In genomic region chr22:37486224-37486845, GRCh38 we compare ENCODE assay signal across 8 cellular contexts. TPM values are rescaled to one million over a fixed set of nuclear protein-coding genes. Genes with fewer than 3 reads are reported as not detected.
A peak's percentile ranks its signal among the peaks of the same experiment; 100 is the strongest.
DNase-seq lines count a peak whose midpoint lies in the region; ATAC-seq and TF ChIP-seq lines count a peak whose summit lies in the region.

Gene MFNG (minus strand): TSS chr22:37486384. CDS start chr22:37486177, 207 bp downstream.

- H3K27ac ChIP-seq in HEK293 (ENCODE audit: extremely low read depth, low read depth, low read length) (no peak within 1 kb of the TSS), dorsolateral prefrontal cortex (peak within 1 kb of the TSS in 50 of 59 donors; percentile 11 to 78 (median 58)), lower lobe of right lung (peak within 1 kb of the TSS; percentile 90)

- no peaks in the 10 kb centered on the region for H3K9me3 ChIP-seq in HEK293 (ENCODE audit: control insufficient read depth, insufficient read depth, low read depth, low read length)
- H3K9me3 ChIP-seq in lower lobe of right lung, result no peaks in the 10 kb centered on the region

- POLR2A ChIA-PET in GM10248 (lab: Yijun Ruan, JAX), result interaction anchor here (0.8 kb wide), 1 partner anchor 123 kb away, joined by 3 read pairs; the partner anchor contains the start of gene GGA1
- POLR2A ChIA-PET in HEK293 (lab: Yijun Ruan, JAX), result interaction anchor here (0.5 to 2.3 kb wide), 3 partner anchors 9 to 1084 kb away, joined by 3 to 8 read pairs (median 5); no protein-coding TSS in a partner anchor

- ATAC-seq in lower lobe of right lung, result peak; percentile 84 to 86

- 0 out of 2 replicates have a peak, but pooled peaks cover 6% of the 10 kb centered on the region for H3K4me1 ChIP-seq in HEK293 (ENCODE audit: control insufficient read depth, insufficient read depth, low read length)
- peaks cover 38% of the 10 kb centered on the region for H3K4me1 ChIP-seq in lower lobe of right lung

- intact Hi-C loops in dorsolateral prefrontal cortex (cut with DNase I), result no loop called here
- intact Hi-C loops in lower lobe of right lung (cut with DNase I), result no loop called here

- TF ChIP-seq CTCF in GM10248 (IDR thresholded peaks at IDR 0.05; ENCODE audit: control extremely low read depth, extremely low read depth, low read depth, missing control alignments) (no peak), HEK293 (tag by site-specific recombination; IDR thresholded peaks at IDR 0.05) (no peak), dorsolateral prefrontal cortex (IDR thresholded peaks at IDR 0.05 in 54 of 56, conservative IDR thresholded peaks at IDR 0.05 in 2 of 56; ENCODE audit: low read depth in 1 of 56, partially characterized antibody in 56 of 56) (no peak), lower lobe of right lung (IDR thresholded peaks at IDR 0.05) (no peak)

- H3K36me3 ChIP-seq in HEK293 (ENCODE audit: control insufficient read depth in 2 of 2, insufficient read depth in 1 of 2, low read length in 2 of 2) (peaks cover 0 to 11% of the 10 kb centered on the region in 2 experiments; a peak in 1 of 3 replicates), lower lobe of right lung (no peaks in the 10 kb centered on the region)

- H3K4me3 ChIP-seq in HEK293 (ENCODE audit: low read depth, low read length) (no peak within 1 kb of the TSS), dorsolateral prefrontal cortex (peak within 1 kb of the TSS in 56 of 59 donors; percentile 2 to 60 (median 36)), lower lobe of right lung (peak within 1 kb of the TSS; percentile 72)

- H3K27me3 ChIP-seq in dorsolateral prefrontal cortex, result peaks cover 0 to 16% (median 0%) of the 10 kb centered on the region in 45 donors
- no peaks in the 10 kb centered on the region for H3K27me3 ChIP-seq in lower lobe of right lung (ENCODE audit: low read depth)

- CTCF ChIA-PET in GM10248 (lab: Yijun Ruan, JAX) (interaction anchor here (0.9 to 4.1 kb wide), 15 partner anchors 9 to 226 kb away, joined by 3 to 21 read pairs (median 3); no protein-coding TSS in a partner anchor), HEK293 (lab: Yijun Ruan, JAX) (interaction anchor here (0.5 to 2.4 kb wide), 7 partner anchors 12 to 1338 kb away, joined by 3 to 25 read pairs (median 3); no protein-coding TSS in a partner anchor)

- DNase-seq in GM10248 (ENCODE audit: extremely low spot score) (peak; percentile 94), NCI-H2171 (lab: John Stamatoyannopoulos, UW) (peak; percentile 77), dorsolateral prefrontal cortex (peak in 4 of 10 donors; percentile 14 to 57 (median 48)), lower lobe of right lung (peak; percentile 90), T1000 (lab: John Stamatoyannopoulos, UW) (no peak)
- peak; percentile 49 to 63 for DNase-seq in activated CD4-positive, alpha-beta T cell treated with anti-CD3 and anti-CD28 coated beads, Interleukin-2, amount 50 U/mL, for 24 hours (ENCODE audit: low read depth in 1 of 2, low spot score in 1 of 2)
- DNase-seq in stimulated activated CD8-positive, alpha-beta memory T cell treated with anti-CD3 and anti-CD28 coated beads, Interleukin-12 subunit alpha, Interleukin-12 subunit beta, amount 100 ng/mL, for 24 hours (ENCODE audit: extremely low read depth), result peak; percentile 41

TF ChIP-seq in HEK293, 187 proteins besides CTCF, POLR2A, EP300 and RAD21 (continues in another document):
- 0 out of 2 replicates have a peak, but pooled peaks have one; percentile 15 for TF ChIP-seq KLF9 (tag by site-specific recombination; IDR thresholded peaks at IDR 0.05; ENCODE audit: low read depth)
- TF ChIP-seq ZNF366 (tag by site-specific recombination; conservative IDR thresholded peaks at IDR 0.05), result peak; percentile 36; the same call in 1 of the 2 replicates
- TF ChIP-seq SP3 (tag by site-specific recombination; IDR thresholded peaks at IDR 0.05), result peak; percentile 41
- TF ChIP-seq ZNF423 (tag by site-specific recombination; IDR thresholded peaks at IDR 0.05), result no peak
- TF ChIP-seq ZBTB48 (tag by site-specific recombination; IDR thresholded peaks at IDR 0.05), result 0 out of 2 replicates have a peak, but pooled peaks have one; percentile 23
- TF ChIP-seq ZNF324 (tag by site-specific recombination; IDR thresholded peaks at IDR 0.05), result no peak
- peak; percentile 49; the same call in 1 of the 2 replicates for TF ChIP-seq ZBTB20 (tag by site-specific recombination; IDR thresholded peaks at IDR 0.05)
- peak; percentile 44; the same call in 1 of the 2 replicates for TF ChIP-seq ZNF121 (tag by site-specific recombination; IDR thresholded peaks at IDR 0.05)
- peak; percentile 63 for TF ChIP-seq SP2 (tag by site-specific recombination; IDR thresholded peaks at IDR 0.05)
- TF ChIP-seq PATZ1 (tag by site-specific recombination; IDR thresholded peaks at IDR 0.05), result peak; percentile 20; the same call in 1 of the 2 replicates
- TF ChIP-seq WT1 (tag by site-specific recombination; IDR thresholded peaks at IDR 0.05), result peak; percentile 78
- TF ChIP-seq EGR2 (tag by site-specific recombination; IDR thresholded peaks at IDR 0.05; ENCODE audit: low read depth), result peak; percentile 42
- peak; percentile 83 for TF ChIP-seq ZNF335 (tag by site-specific recombination; conservative IDR thresholded peaks at IDR 0.05)
- peak; percentile 73 for TF ChIP-seq PRDM10 (tag by site-specific recombination; IDR thresholded peaks at IDR 0.05)
- no peak for TF ChIP-seq PRDM6 (tag by site-specific recombination; IDR thresholded peaks at IDR 0.05)

RNA-seq across cellular contexts. Expression of gene MFNG, which starts in this region (rescaled TPM):
- 10 to 100 TPM in 24 of 120 experiments, 1 to 10 TPM in 96; 1.9 to 15.8 (median 7.0) TPM for total RNA-seq in dorsolateral prefrontal cortex
- total RNA-seq in lower lobe of right lung, result 71.0 TPM
